23 cellular contexts compared by ENCODE assay signal in genomic region chr21:41755258-41755933, GRCh38. TPM values are rescaled to one million over a fixed set of nuclear protein-coding genes. Genes with fewer than 3 reads are reported as not detected.
DNase-seq lines count a peak whose midpoint lies in the region; ATAC-seq, FAIRE-seq and TF ChIP-seq lines count a peak whose summit lies in the region.
"Had no signal": no experiment of that assay in that cellular context is flagged by ENCODE, and none has a peak within 500 bp of the region (broad histone marks: within the 10 kb centered on the region; RNA-seq: fewer than 3 reads in every experiment).

No MANE protein-coding gene starts in this region.

- POLR2A ChIA-PET in HEK293 (lab: Yijun Ruan, JAX) (no interaction called here), WTC11 (lab: Charles Lee) (interaction anchor here (0.7 kb wide), 1 partner anchor 20 kb away, joined by 3 read pairs; no protein-coding TSS in a partner anchor)

- ATAC-seq in WTC11: no peak
- ATAC-seq: GM12878, PC-3, Right ventricle myocardium inferior had no signal

- peak overlapping the region; percentile 69 for H3K4me2 ChIP-seq in BLaER1
- no peak overlapping the region for H3K4me2 ChIP-seq in neural progenitor cell

- H3K27me3 Mint-ChIP-seq in WTC11 (ENCODE audit: low read depth): peaks cover 5% of the 10 kb centered on the region
- H3K27me3 Mint-ChIP-seq in neural progenitor cell (ENCODE audit: insufficient read depth, low read depth): peaks cover 25% of the 10 kb centered on the region

- no peaks in the 10 kb centered on the region for H3K36me3 ChIP-seq in BLaER1
- H3K36me3 ChIP-seq in HEK293 (ENCODE audit: control insufficient read depth in 2 of 2, insufficient read depth in 1 of 2, low read length in 2 of 2): peaks cover 10 to 38% of the 10 kb centered on the region in 2 experiments; a peak in 2 of 3 replicates
- no peaks in the 10 kb centered on the region for H3K36me3 ChIP-seq in neural progenitor cell
- H3K36me3 ChIP-seq: HAP-1 had no signal

- H3K9ac ChIP-seq in BLaER1 (no peak overlapping the region), neural progenitor cell (no peak overlapping the region)

- no peak overlapping the region for H2AFZ ChIP-seq in neural progenitor cell (replicated peaks)

- H3K36me3 Mint-ChIP-seq in WTC11 (peaks cover 23% of the 10 kb centered on the region), neural progenitor cell (no peaks in the 10 kb centered on the region)
- H3K36me3 Mint-ChIP-seq: IgD-negative memory B cell had no signal

- H3F3A ChIP-seq in neural progenitor cell (ENCODE audit: low read depth): peaks cover 14% of the 10 kb centered on the region

- no peak overlapping the region for H3K4me3 ChIP-seq in BLaER1
- H3K4me3 ChIP-seq in HEK293 (ENCODE audit: low read depth, low read length): no peak overlapping the region
- no peak overlapping the region for H3K4me3 ChIP-seq in neural progenitor cell
- H3K4me3 ChIP-seq: GM12878, HAP-1 had no signal

- H3K27me3 ChIP-seq in BLaER1: peaks cover 7% of the 10 kb centered on the region
- H3K27me3 ChIP-seq in neural progenitor cell: peaks cover 6% of the 10 kb centered on the region

- H3K4me1 Mint-ChIP-seq in WTC11: peaks cover 76% of the 10 kb centered on the region
- H3K4me1 Mint-ChIP-seq in neural progenitor cell: peaks cover 65% of the 10 kb centered on the region
- H3K4me1 Mint-ChIP-seq: IgD-negative memory B cell had no signal

- CTCF ChIA-PET in HEK293 (lab: Yijun Ruan, JAX): interaction anchor here (0.6 to 1.2 kb wide), 4 partner anchors 15 to 143 kb away, joined by 3 to 5 read pairs (median 4); no protein-coding TSS in a partner anchor
- CTCF ChIA-PET in WTC11 (lab: Charles Lee): interaction anchor here (1.0 to 7.3 kb wide), 3 partner anchors 9 to 143 kb away, joined by 4 to 49 read pairs (median 10); no protein-coding TSS in a partner anchor

- H3K9me3 ChIP-seq in BLaER1 (no peaks in the 10 kb centered on the region), HEK293 (ENCODE audit: control insufficient read depth, insufficient read depth, low read depth, low read length) (no peaks in the 10 kb centered on the region), neural progenitor cell (ENCODE audit: low read depth) (no peaks in the 10 kb centered on the region)
- H3K9me3 ChIP-seq: HAP-1 had no signal

- H3K27ac Mint-ChIP-seq in WTC11: peak overlapping the region; percentile 21
- peak overlapping the region; percentile 37 for H3K27ac Mint-ChIP-seq in neural progenitor cell
- H3K27ac Mint-ChIP-seq: IgD-negative memory B cell had no signal

- H3K27ac ChIP-seq in BLaER1 (no peak overlapping the region), HEK293 (ENCODE audit: extremely low read depth, low read depth, low read length) (no peak overlapping the region), neural progenitor cell (no peak overlapping the region)

- no peak for FAIRE-seq in urothelium cell line (lab: Jason Lieb, UNC)
- FAIRE-seq: A204.1, GM12878 had no signal

- H3K4me1 ChIP-seq in BLaER1 (peaks cover 40% of the 10 kb centered on the region), HEK293 (ENCODE audit: control insufficient read depth, insufficient read depth, low read length) (no peaks in the 10 kb centered on the region), neural progenitor cell (peaks cover 39% of the 10 kb centered on the region)
- H3K4me1 ChIP-seq: HAP-1 had no signal

- DNase-seq in WTC11 (ENCODE audit: low spot score): no peak
- DNase-seq in neural progenitor cell (ENCODE audit: low spot score): no peak
- DNase-seq in urothelium cell line (ENCODE audit: low spot score): no peak
- no peak for DNase-seq in effector CD8-positive, alpha-beta T cell (lab: John Stamatoyannopoulos, UW)
- DNase-seq in germinal center (ENCODE audit: low spot score): no peak
- no peak for DNase-seq in mesenteric fat pad (ENCODE audit: low spot score)
- DNase-seq: DMS 273 treated with DMSO at 0.1 percent for 48 hours, NCI-H1105 treated with DMSO at 0.1 percent for 48 hours, NCI-H1694 treated with DMSO at 0.1 percent for 48 hours, NCI-H2107, NCI-H2227 treated with DMSO at 0.1 percent for 48 hours, NCI-H510A treated with DMSO at 0.1 percent for 48 hours, NCI-H82, PC-3, SW 1271 had no signal

- TF ChIP-seq CTCF in HEK293 (tag by site-specific recombination; IDR thresholded peaks at IDR 0.05): no peak
- no peak for TF ChIP-seq CTCF in WTC11 (IDR thresholded peaks at IDR 0.05)
- TF ChIP-seq CTCF in neural progenitor cell (IDR thresholded peaks at IDR 0.05): no peak

- H4K20me1 ChIP-seq in BLaER1 (no peaks in the 10 kb centered on the region), neural progenitor cell (ENCODE audit: low read depth) (peaks cover 10% of the 10 kb centered on the region)

- H3K4me3 Mint-ChIP-seq in WTC11: no peak overlapping the region
- peak overlapping the region; percentile 53 for H3K4me3 Mint-ChIP-seq in neural progenitor cell

- no peaks in the 10 kb centered on the region for H3K79me2 ChIP-seq in neural progenitor cell (ENCODE audit: low read depth)

- H3K9me3 Mint-ChIP-seq in WTC11 (no peaks in the 10 kb centered on the region), neural progenitor cell (no peaks in the 10 kb centered on the region)
- H3K9me3 Mint-ChIP-seq: IgD-negative memory B cell had no signal

TF ChIP-seq in HEK293, 187 proteins besides CTCF, POLR2A, EP300 and RAD21 (continues in another document):
- TF ChIP-seq TRIM28 (IDR thresholded peaks at IDR 0.05; ENCODE audit: borderline replicate concordance, low read length) (no peak), ZNF488 (tag by site-specific recombination; IDR thresholded peaks at IDR 0.05) (no peak), IKZF3 (tag by site-specific recombination; IDR thresholded peaks at IDR 0.05) (no peak), SP3 (tag by site-specific recombination; IDR thresholded peaks at IDR 0.05) (no peak), ZNF37A (tag by site-specific recombination; IDR thresholded peaks at IDR 0.05) (no peak)
- TF ChIP-seq, protein P1, sequence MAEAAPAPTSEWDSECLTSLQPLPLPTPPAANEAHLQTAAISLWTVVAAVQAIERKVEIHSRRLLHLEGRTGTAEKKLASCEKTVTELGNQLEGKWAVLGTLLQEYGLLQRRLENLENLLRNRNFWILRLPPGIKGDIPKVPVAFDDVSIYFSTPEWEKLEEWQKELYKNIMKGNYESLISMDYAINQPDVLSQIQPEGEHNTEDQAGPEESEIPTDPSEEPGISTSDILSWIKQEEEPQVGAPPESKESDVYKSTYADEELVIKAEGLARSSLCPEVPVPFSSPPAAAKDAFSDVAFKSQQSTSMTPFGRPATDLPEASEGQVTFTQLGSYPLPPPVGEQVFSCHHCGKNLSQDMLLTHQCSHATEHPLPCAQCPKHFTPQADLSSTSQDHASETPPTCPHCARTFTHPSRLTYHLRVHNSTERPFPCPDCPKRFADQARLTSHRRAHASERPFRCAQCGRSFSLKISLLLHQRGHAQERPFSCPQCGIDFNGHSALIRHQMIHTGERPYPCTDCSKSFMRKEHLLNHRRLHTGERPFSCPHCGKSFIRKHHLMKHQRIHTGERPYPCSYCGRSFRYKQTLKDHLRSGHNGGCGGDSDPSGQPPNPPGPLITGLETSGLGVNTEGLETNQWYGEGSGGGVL (tag by site-specific recombination; IDR thresholded peaks at IDR 0.05): no peak

TF ChIP-seq in WTC11, 78 proteins besides CTCF, POLR2A, EP300 and RAD21 (continues in another document):
- TF ChIP-seq, protein P2, sequence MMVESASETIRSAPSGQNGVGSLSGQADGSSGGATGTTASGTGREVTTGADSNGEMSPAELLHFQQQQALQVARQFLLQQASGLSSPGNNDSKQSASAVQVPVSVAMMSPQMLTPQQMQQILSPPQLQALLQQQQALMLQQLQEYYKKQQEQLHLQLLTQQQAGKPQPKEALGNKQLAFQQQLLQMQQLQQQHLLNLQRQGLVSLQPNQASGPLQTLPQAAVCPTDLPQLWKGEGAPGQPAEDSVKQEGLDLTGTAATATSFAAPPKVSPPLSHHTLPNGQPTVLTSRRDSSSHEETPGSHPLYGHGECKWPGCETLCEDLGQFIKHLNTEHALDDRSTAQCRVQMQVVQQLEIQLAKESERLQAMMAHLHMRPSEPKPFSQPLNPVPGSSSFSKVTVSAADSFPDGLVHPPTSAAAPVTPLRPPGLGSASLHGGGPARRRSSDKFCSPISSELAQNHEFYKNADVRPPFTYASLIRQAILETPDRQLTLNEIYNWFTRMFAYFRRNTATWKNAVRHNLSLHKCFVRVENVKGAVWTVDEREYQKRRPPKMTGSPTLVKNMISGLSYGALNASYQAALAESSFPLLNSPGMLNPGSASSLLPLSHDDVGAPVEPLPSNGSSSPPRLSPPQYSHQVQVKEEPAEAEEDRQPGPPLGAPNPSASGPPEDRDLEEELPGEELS (CRISPR knock-in tag; IDR thresholded peaks at IDR 0.05): no peak
- no peak for TF ChIP-seq USF2 (CRISPR knock-in tag; IDR thresholded peaks at IDR 0.05)

RNA-seq across cellular contexts. Expression of gene RIPK4, which starts 11.5 kb away (rescaled TPM):
- total RNA-seq in WTC11 (2021): 13.7 to 20.1 TPM (median 14.0 TPM) in 3 replicates
- 1.3 and 2.3 TPM in 2 replicates for total RNA-seq in neural progenitor cell (ENCODE audit: low replicate concordance)
- total RNA-seq in mesenteric fat pad: not detected
- total RNA-seq: LHCN-M2 had no signal
